Comparison of ENCODE assay signal across 9 cellular contexts in the genomic region with DNA sequence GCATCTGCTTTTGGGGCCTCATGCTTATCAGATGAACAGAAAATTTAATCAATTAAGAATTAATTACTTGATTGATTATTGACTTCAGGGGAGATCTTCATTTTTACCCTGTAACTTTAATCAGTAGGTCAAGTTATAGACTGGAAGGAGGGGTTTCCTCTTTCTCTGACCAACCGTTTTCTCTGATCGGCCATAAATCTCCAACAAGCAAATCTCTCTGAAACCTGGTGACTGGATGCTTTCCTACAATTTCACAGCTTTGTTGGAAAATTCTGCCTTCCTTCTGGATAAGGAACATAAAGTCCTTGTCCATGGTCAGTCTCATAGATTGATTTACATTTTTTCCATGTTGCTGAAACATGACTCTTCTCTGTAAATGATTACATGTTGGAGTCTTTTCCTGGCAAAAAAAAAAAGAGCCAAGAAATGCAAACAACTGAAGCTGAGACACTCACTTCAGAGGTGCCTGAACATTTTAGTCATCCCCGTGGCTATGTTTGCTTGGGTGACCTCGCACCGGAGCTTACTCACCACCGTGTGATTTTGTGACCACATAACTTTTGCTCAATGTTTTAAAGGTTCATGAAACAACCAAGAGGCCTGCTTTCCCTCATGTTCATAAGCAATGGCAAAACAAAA. TPM values are rescaled to one million over a fixed set of nuclear protein-coding genes. Genes with fewer than 3 reads are reported as not detected.
A peak's percentile ranks its signal among the peaks of the same experiment; 100 is the strongest.
DNase-seq lines count a peak whose midpoint lies in the region; ATAC-seq and TF ChIP-seq lines count a peak whose summit lies in the region.
"Had no signal": no experiment of that assay in that cellular context is flagged by ENCODE, and none has a peak within 500 bp of the region (broad histone marks: within the 10 kb centered on the region; RNA-seq: fewer than 3 reads in every experiment).

No MANE protein-coding gene starts in this region.

- WGBS in thyroid gland, 2 donors, result 48 to 56% methylated on average over 6 of the region's 6 CpGs
- WGBS in suprapubic skin, result 60% methylated on average over 6 of the region's 6 CpGs
- WGBS in spleen, 5 donors, result 50 to 66% (median 58%) methylated on average over 6 of the region's 6 CpGs

- H3K27ac Mint-ChIP-seq in T-helper 2 cell treated with Interferon-gamma antibody and Interleukin-4, amounts not matched to agents 5 μg/mL and 100 μg/mL, for 36 hours, result no peak overlapping the region

- peak; percentile 79 for DNase-seq in T-helper 2 cell treated with Interferon-gamma antibody and Interleukin-4, amounts not matched to agents 5 μg/mL and 100 μg/mL, for 36 hours (ENCODE audit: low spot score)
- DNase-seq in fibroblast of mammary gland (ENCODE audit: low read depth) (peak; percentile 99), thyroid gland (peak; percentile 52 to 54), NCI-H2107 (lab: John Stamatoyannopoulos, UW) (no peak), suprapubic skin (ENCODE audit: low spot score in 2 of 2) (no peak), spleen (no peak)

- TF ChIP-seq EP300 in suprapubic skin (IDR thresholded peaks at IDR 0.05), result no peak

- peaks cover 14% of the 10 kb centered on the region for H3K9me3 Mint-ChIP-seq in T-helper 2 cell treated with Interferon-gamma antibody and Interleukin-4, amounts not matched to agents 5 μg/mL and 100 μg/mL, for 36 hours
- H3K9me3 Mint-ChIP-seq: neural crest cell had no signal

- peak overlapping the region in 1 of 3 donors; percentile 68 for H3K27ac ChIP-seq in thyroid gland
- no peak overlapping the region for H3K27ac ChIP-seq in suprapubic skin
- no peak overlapping the region for H3K27ac ChIP-seq in spleen

- no peak overlapping the region for H3K4me3 ChIP-seq in fibroblast of mammary gland (ENCODE audit: control insufficient read depth, low read depth, low read length)
- H3K4me3 ChIP-seq in thyroid gland (replicated peaks in 1 of 3), result no peak overlapping the region
- no peak overlapping the region for H3K4me3 ChIP-seq in suprapubic skin
- no peak overlapping the region for H3K4me3 ChIP-seq in spleen

- TF ChIP-seq POLR2A in thyroid gland (IDR thresholded peaks at IDR 0.05) (no peak), suprapubic skin (IDR thresholded peaks at IDR 0.05) (no peak), spleen (IDR thresholded peaks at IDR 0.05) (no peak)

- H3K27me3 Mint-ChIP-seq in T-helper 2 cell treated with Interferon-gamma antibody and Interleukin-4, amounts not matched to agents 5 μg/mL and 100 μg/mL, for 36 hours (ENCODE audit: low read depth), result no peaks in the 10 kb centered on the region

- TF ChIP-seq CTCF in fibroblast of mammary gland (conservative IDR thresholded peaks at IDR 0.05; ENCODE audit: control insufficient read depth, insufficient read depth, low read depth, low read length) (no peak), thyroid gland (IDR thresholded peaks at IDR 0.05) (no peak), suprapubic skin (IDR thresholded peaks at IDR 0.05) (no peak), spleen (IDR thresholded peaks at IDR 0.05 in 8 of 11, conservative IDR thresholded peaks at IDR 0.05 in 3 of 11) (no peak)

- H3K4me1 Mint-ChIP-seq in T-helper 2 cell treated with Interferon-gamma antibody and Interleukin-4, amounts not matched to agents 5 μg/mL and 100 μg/mL, for 36 hours (ENCODE audit: low read depth), result peaks cover 20% of the 10 kb centered on the region
- H3K4me1 Mint-ChIP-seq: neural crest cell had no signal

- intact Hi-C loops in thyroid gland (cut with DNase I), result no loop called here
- intact Hi-C loops in spleen (cut with DNase I; ENCODE audit: low total_unique reads), result no loop called here

- no peak overlapping the region for H3K4me3 Mint-ChIP-seq in T-helper 2 cell treated with Interferon-gamma antibody and Interleukin-4, amounts not matched to agents 5 μg/mL and 100 μg/mL, for 36 hours
- H3K4me3 Mint-ChIP-seq: neural crest cell had no signal

- H3K36me3 Mint-ChIP-seq in T-helper 2 cell treated with Interferon-gamma antibody and Interleukin-4, amounts not matched to agents 5 μg/mL and 100 μg/mL, for 36 hours (ENCODE audit: low read depth), result peaks cover 8% of the 10 kb centered on the region

- no peaks in the 10 kb centered on the region for H3K27me3 ChIP-seq in thyroid gland
- peaks cover 7% of the 10 kb centered on the region for H3K27me3 ChIP-seq in suprapubic skin
- H3K27me3 ChIP-seq in spleen (replicated peaks in 1 of 7), result peaks cover 0 to 4% (median 0%) of the 10 kb centered on the region in 7 donors

- ATAC-seq in GM18498 (IDR thresholded peaks at IDR 0.05; ENCODE audit: unreplicated experiment) (peak; percentile 75), HG02852 (IDR thresholded peaks at IDR 0.05; ENCODE audit: unreplicated experiment) (peak; percentile 66)

- H3K9me3 ChIP-seq in thyroid gland, result no peaks in the 10 kb centered on the region
- no peaks in the 10 kb centered on the region for H3K9me3 ChIP-seq in suprapubic skin
- peaks cover 0 to 13% (median 10%) of the 10 kb centered on the region in 8 donors for H3K9me3 ChIP-seq in spleen

- H3K36me3 ChIP-seq in thyroid gland, result no peaks in the 10 kb centered on the region
- no peaks in the 10 kb centered on the region for H3K36me3 ChIP-seq in suprapubic skin
- no peaks in the 10 kb centered on the region for H3K36me3 ChIP-seq in spleen

- H3K4me1 ChIP-seq in thyroid gland (peaks cover 0 to 8% of the 10 kb centered on the region in 2 donors), suprapubic skin (no peaks in the 10 kb centered on the region), spleen (no peaks in the 10 kb centered on the region)

RNA-seq across cellular contexts. Expression of gene IRF4, which starts 31.0 kb away (rescaled TPM):
- 1 to 10 TPM in 3 of 4 donors, under 1 TPM in 1; 0.54 to 2.3 (median 1.3) TPM for total RNA-seq in thyroid gland
- 10 to 100 TPM; 17.3 to 22.8 (median 20.4) TPM for total RNA-seq in suprapubic skin
- total RNA-seq in spleen, result 10 to 100 TPM; 39.2 to 91.3 (median 52.0) TPM
- polyA plus RNA-seq in spleen, result 10 to 100 TPM in 2 of 3 donors, 1 to 10 TPM in 1; 8.7 to 11.9 (median 11.2) TPM

Comparison
In these comparisons a context has a peak if more than half of its experiments do, and no peak if none do; other contexts are left out.
1. DNase-seq: peak in T-helper 2 cell treated with Interferon-gamma antibody and Interleukin-4, amounts not matched to agents 5 μg/mL and 100 μg/mL, for 36 hours (single experiment), fibroblast of mammary gland (single experiment) and thyroid gland (2 of 2); none in NCI-H2107 (single experiment), suprapubic skin (0 of 2) and spleen (single experiment).
2. RNA of gene IRF4, which starts 31.0 kb away (total RNA-seq): 39.2 to 91.3 TPM in spleen and 17.3 to 22.8 TPM in suprapubic skin; 0.54 to 2.3 TPM in thyroid gland; every median in the first group is over 4 times any median in the second.